ENCODE assay signal across 26 cellular contexts in genomic region chr22:49606562-49606961, GRCh38.
DNase-seq lines count a peak whose midpoint lies in the region; ATAC-seq and TF ChIP-seq lines count a peak whose summit lies in the region.
"Had no signal": no experiment of that assay in that cellular context is flagged by ENCODE, and none has a peak within 500 bp of the region (broad histone marks: within the 10 kb centered on the region; RNA-seq: fewer than 3 reads in every experiment).

No MANE protein-coding gene starts in this region.

- H3K4me1 ChIP-seq in left ventricle myocardium inferior = no peaks in the 10 kb centered on the region
- H3K4me1 ChIP-seq in osteoblast (ENCODE audit: insufficient read depth, low read length) = no peaks in the 10 kb centered on the region
- no peaks in the 10 kb centered on the region for H3K4me1 ChIP-seq in upper lobe of right lung
- H3K4me1 ChIP-seq: BE2C, BLaER1 had no signal

- peaks cover 4% of the 10 kb centered on the region for H3K36me3 Mint-ChIP-seq in T-helper 17 cell (ENCODE audit: low read depth)

- H3K4me2 ChIP-seq in osteoblast (ENCODE audit: insufficient read depth, low read length) = no peak overlapping the region
- H3K4me2 ChIP-seq: BLaER1 had no signal

- H3K36me3 ChIP-seq in left ventricle myocardium inferior (no peaks in the 10 kb centered on the region), osteoblast (ENCODE audit: insufficient read depth, low read length) (no peaks in the 10 kb centered on the region), upper lobe of right lung (no peaks in the 10 kb centered on the region)
- H3K36me3 ChIP-seq: BE2C had no signal

- peaks cover 3% of the 10 kb centered on the region for H3K4me1 Mint-ChIP-seq in T-helper 17 cell

- ATAC-seq in upper lobe of right lung = no peak
- ATAC-seq in T-helper 17 cell = no peak
- ATAC-seq in GM19455 (IDR thresholded peaks at IDR 0.05; ENCODE audit: unreplicated experiment) = no peak
- ATAC-seq: GM12878 had no signal

- no peak for TF ChIP-seq CTCF in left ventricle myocardium inferior (IDR thresholded peaks at IDR 0.05; ENCODE audit: borderline replicate concordance)
- no peak for TF ChIP-seq CTCF in osteoblast (IDR thresholded peaks at IDR 0.05; ENCODE audit: extremely low read depth, low read depth, low read length)
- TF ChIP-seq CTCF in upper lobe of right lung (IDR thresholded peaks at IDR 0.05) = no peak

- H3K27ac ChIP-seq in left ventricle myocardium inferior (replicated peaks) (no peak overlapping the region), osteoblast (ENCODE audit: low read depth, low read length) (no peak overlapping the region), upper lobe of right lung (no peak overlapping the region)
- H3K27ac ChIP-seq: BLaER1 had no signal

- H4K20me1 ChIP-seq in osteoblast (ENCODE audit: insufficient read depth, low read length) = no peaks in the 10 kb centered on the region

- peaks cover 3% of the 10 kb centered on the region for H3K27me3 ChIP-seq in left ventricle myocardium inferior (ENCODE audit: low read depth)
- H3K27me3 ChIP-seq in osteoblast (ENCODE audit: insufficient read depth, low read length) = no peaks in the 10 kb centered on the region
- H3K27me3 ChIP-seq in upper lobe of right lung = no peaks in the 10 kb centered on the region
- H3K27me3 ChIP-seq: BE2C, BLaER1 had no signal

- peaks cover 33% of the 10 kb centered on the region for H3K9me3 ChIP-seq in left ventricle myocardium inferior (replicated peaks)
- H3K9me3 ChIP-seq in osteoblast (ENCODE audit: low read depth, low read length) = peaks cover 3% of the 10 kb centered on the region
- no peaks in the 10 kb centered on the region for H3K9me3 ChIP-seq in upper lobe of right lung
- H3K9me3 ChIP-seq in T-helper 17 cell (ENCODE audit: control insufficient read depth, low read length, poor library complexity, severe bottlenecking) = peaks cover 4% of the 10 kb centered on the region
- H3K9me3 ChIP-seq: BE2C had no signal

- H3K27ac Mint-ChIP-seq in T-helper 17 cell = no peak overlapping the region
- H3K27ac Mint-ChIP-seq: CD4-positive, CD25-positive, alpha-beta regulatory T cell; CD8-positive, alpha-beta memory T cell had no signal

- H3K4me3 ChIP-seq in left ventricle myocardium inferior (no peak overlapping the region), osteoblast (ENCODE audit: insufficient read depth, low read length) (no peak overlapping the region), upper lobe of right lung (no peak overlapping the region)
- H3K4me3 ChIP-seq: BLaER1, GM12878 had no signal

- no peaks in the 10 kb centered on the region for H3K27me3 Mint-ChIP-seq in T-helper 17 cell
- H3K27me3 Mint-ChIP-seq: CD4-positive, alpha-beta memory T cell; CD4-positive, CD25-positive, alpha-beta regulatory T cell; CD8-positive, alpha-beta memory T cell had no signal

- no peak overlapping the region for H2AFZ ChIP-seq in osteoblast (ENCODE audit: low read length)

- no peaks in the 10 kb centered on the region for H3K79me2 ChIP-seq in osteoblast (ENCODE audit: insufficient read depth, low read length)

- peak; percentile 39 for DNase-seq in cardiac septum (ENCODE audit: low spot score)
- DNase-seq in left ventricle myocardium inferior = no peak
- DNase-seq in osteoblast (ENCODE audit: insufficient read length, low spot score, missing footprints) = peak; percentile 19
- peak; percentile 64 for DNase-seq in posterior vena cava (ENCODE audit: low spot score)
- DNase-seq in upper lobe of right lung = peak; percentile 40
- no peak for DNase-seq in SKM-1 (lab: John Stamatoyannopoulos, UW; ENCODE audit: unreplicated experiment)
- DNase-seq in T-helper 17 cell = no peak
- DNase-seq: 8988T; ACHN; BE2C; C1 segment of cervical spinal cord; CD4-positive, alpha-beta memory T cell; CD4-positive, CD25-positive, alpha-beta regulatory T cell; COR-L47; DMS 273 treated with DMSO at 0.1 percent for 48 hours; DMS153; DMS53; DMS79; DND-41; EL; GDM1 had no signal

- H3K4me3 Mint-ChIP-seq in T-helper 17 cell = no peak overlapping the region
- H3K4me3 Mint-ChIP-seq: CD14-positive monocyte; CD4-positive, alpha-beta memory T cell; CD8-positive, alpha-beta memory T cell had no signal

- intact Hi-C loops in cardiac septum (cut with DNase I) (no loop called here), left ventricle myocardium inferior (cut with micrococcal nuclease) (no loop called here), posterior vena cava (cut with DNase I) (loop anchor here in 1 of 2 donors (2.0 kb wide), 1 partner anchor 300 kb away; no protein-coding TSS in a partner anchor), upper lobe of right lung (cut with DNase I) (no loop called here)

Comparison
In these comparisons a context has a peak if more than half of its experiments do, and no peak if none do; other contexts are left out.
1. DNase-seq: peak in cardiac septum (single experiment), osteoblast (single experiment), posterior vena cava (single experiment) and upper lobe of right lung (single experiment); none in left ventricle myocardium inferior (single experiment), SKM-1 (single experiment) and T-helper 17 cell (0 of 3).